In genomic region chr7:2529161-2530075, GRCh38 we compare ENCODE assay signal across 8 cellular contexts. TPM values are rescaled to one million over a fixed set of nuclear protein-coding genes. Genes with fewer than 3 reads are reported as not detected.
DNase-seq lines count a peak whose midpoint lies in the region; ATAC-seq and TF ChIP-seq lines count a peak whose summit lies in the region.

No MANE protein-coding gene starts in this region.

- in situ Hi-C loops in mammary epithelial cell (cut with MboI; ENCODE audit: low sequenced_read_pairs in 2 of 2) = no loop called here

- peak overlapping the region; percentile 49 for H3K4me2 ChIP-seq in mammary epithelial cell (ENCODE audit: insufficient read depth, low read depth, low read length)

- H3K4me1 Mint-ChIP-seq in T-helper 17 cell = peaks cover 35% of the 10 kb centered on the region
- peaks cover 10% of the 10 kb centered on the region for H3K4me1 Mint-ChIP-seq in endothelial cell (ENCODE audit: unreplicated experiment)

- H3K27me3 ChIP-seq in mammary epithelial cell (ENCODE audit: insufficient read depth, low read length) (no peaks in the 10 kb centered on the region), lung (ENCODE audit: control insufficient read depth, insufficient read depth) (no peaks in the 10 kb centered on the region)

- H3K9ac ChIP-seq in mammary epithelial cell (ENCODE audit: insufficient read depth, low read length) = no peak overlapping the region

- H3K4me3 Mint-ChIP-seq in T-helper 17 cell = peak overlapping the region; percentile 87
- no peak overlapping the region for H3K4me3 Mint-ChIP-seq in endothelial cell (ENCODE audit: unreplicated experiment)

- DNase-seq in GM12865 (ENCODE audit: low read depth) = peak; percentile 58
- peak in 2 of 3 donors; percentile 50 to 65 for DNase-seq in T-helper 17 cell
- DNase-seq in mammary epithelial cell = no peak
- DNase-seq in lung (ENCODE audit: low spot score) = peak; percentile 70
- no peak for DNase-seq in endothelial cell (ENCODE audit: low spot score)

- H3K36me3 Mint-ChIP-seq in T-helper 17 cell (ENCODE audit: low read depth) = peaks cover 4% of the 10 kb centered on the region
- peaks cover 5% of the 10 kb centered on the region for H3K36me3 Mint-ChIP-seq in endothelial cell (ENCODE audit: low read depth, unreplicated experiment)

- H3K4me3 ChIP-seq in GM12865 (ENCODE audit: low read depth, low read length) = no peak overlapping the region
- no peak overlapping the region for H3K4me3 ChIP-seq in mammary epithelial cell (replicated peaks in 1 of 3; ENCODE audit: insufficient read depth in 1 of 3, low read depth in 2 of 3, low read length in 3 of 3)
- peak overlapping the region; percentile 10 for H3K4me3 ChIP-seq in lung
- no peak overlapping the region for H3K4me3 ChIP-seq in urinary bladder (ENCODE audit: low read depth, low read length)

- no peaks in the 10 kb centered on the region for H4K20me1 ChIP-seq in mammary epithelial cell (ENCODE audit: insufficient read depth, low read length)

- H3K79me2 ChIP-seq in mammary epithelial cell (ENCODE audit: insufficient read depth, low read length) = peaks cover 10% of the 10 kb centered on the region

- dilution Hi-C loops in mammary epithelial cell (cut with HindIII; ENCODE audit: low sequenced_read_pairs) = no loop called here

- no TSS peak for BruUV-seq in mammary epithelial cell (replicated peaks; lab: Mats Ljungman, UMichigan)

- H3K36me3 ChIP-seq in mammary epithelial cell (ENCODE audit: insufficient read depth, low read length) = peaks cover 4% of the 10 kb centered on the region
- peaks cover 0 to 24% of the 10 kb centered on the region in 2 donors for H3K36me3 ChIP-seq in lung (ENCODE audit: control insufficient read depth in 2 of 2, insufficient read depth in 2 of 2, low read length in 2 of 2)
- H3K36me3 ChIP-seq in urinary bladder (ENCODE audit: insufficient read depth) = no peaks in the 10 kb centered on the region

- ATAC-seq in HG03135 (IDR thresholded peaks at IDR 0.05; ENCODE audit: unreplicated experiment) = peak; percentile 45
- peak; percentile 59 for ATAC-seq in T-helper 17 cell
- ATAC-seq in lung (ENCODE audit: insufficient read depth, low FRiP score) = peak; percentile 46
- ATAC-seq in GM18517 (IDR thresholded peaks at IDR 0.05; ENCODE audit: unreplicated experiment) = no peak

- intact Hi-C loops in mammary epithelial cell (cut with micrococcal nuclease) = no loop called here

- WGBS in mammary epithelial cell (ENCODE audit: low coverage, missing lambda C conversion rate) = 18% methylated on average over 16 of the region's 30 CpGs
- WGBS in lung, 2 donors = 23 to 35% methylated on average over 29 to 30 of the region's 30 CpGs
- WGBS in urinary bladder = 55% methylated on average over 30 of the region's 30 CpGs

- H3K27ac ChIP-seq in mammary epithelial cell (ENCODE audit: insufficient read depth, low read depth, low read length) = no peak overlapping the region
- H3K27ac ChIP-seq in lung (ENCODE audit: low read depth in 1 of 2, low read length in 1 of 2) = peak overlapping the region; percentile 22 to 97
- H3K27ac ChIP-seq in urinary bladder (ENCODE audit: low read depth) = peak overlapping the region; percentile 65

- TF ChIP-seq CTCF in GM12865 (IDR thresholded peaks at IDR 0.05; ENCODE audit: insufficient read depth, low read depth, low read length, missing control alignments) (no peak), mammary epithelial cell (conservative IDR thresholded peaks at IDR 0.05 in 1 of 2, IDR thresholded peaks at IDR 0.05 in 1 of 2; ENCODE audit: extremely low read depth in 1 of 2, insufficient read depth in 1 of 2, low read depth in 1 of 2, low read length in 2 of 2) (no peak), lung (IDR thresholded peaks at IDR 0.05; ENCODE audit: control extremely low read depth, extremely low read depth) (no peak), endothelial cell (IDR thresholded peaks at IDR 0.05; ENCODE audit: unreplicated experiment) (no peak)

- H3K27me3 Mint-ChIP-seq in T-helper 17 cell = no peaks in the 10 kb centered on the region
- peaks cover 8% of the 10 kb centered on the region for H3K27me3 Mint-ChIP-seq in endothelial cell (ENCODE audit: unreplicated experiment)

- no peaks in the 10 kb centered on the region for H3K9me3 Mint-ChIP-seq in endothelial cell (ENCODE audit: unreplicated experiment)

- H3K4me1 ChIP-seq in mammary epithelial cell (ENCODE audit: insufficient read depth, low read length) = peaks cover 65% of the 10 kb centered on the region
- H3K4me1 ChIP-seq in lung (ENCODE audit: control insufficient read depth in 2 of 2, insufficient read depth in 2 of 2, low read length in 2 of 2) = peaks cover 0 to 44% of the 10 kb centered on the region in 2 donors
- H3K4me1 ChIP-seq in urinary bladder (ENCODE audit: insufficient read depth) = no peaks in the 10 kb centered on the region

- CTCF ChIA-PET in mammary epithelial cell (lab: Charles Lee; ENCODE audit: low non-redundant PET) = no interaction called here

- H3K27ac Mint-ChIP-seq in T-helper 17 cell (peak overlapping the region; percentile 89), endothelial cell (ENCODE audit: unreplicated experiment) (no peak overlapping the region)

- H2AFZ ChIP-seq in mammary epithelial cell (ENCODE audit: low read depth, low read length) = no peak overlapping the region

- H3K9me3 ChIP-seq in T-helper 17 cell (ENCODE audit: control insufficient read depth, low read length, poor library complexity, severe bottlenecking) (no peaks in the 10 kb centered on the region), mammary epithelial cell (replicated peaks; ENCODE audit: insufficient read depth, low read length) (no peaks in the 10 kb centered on the region), lung (ENCODE audit: control insufficient read depth in 2 of 2, insufficient read depth in 1 of 2, low read length in 1 of 2) (no peaks in the 10 kb centered on the region)

RNA-seq across cellular contexts. Expression of gene LFNG, which starts 9.8 kb away (rescaled TPM):
- 100 to 1,000 TPM; 110 to 116 TPM for total RNA-seq in T-helper 17 cell
- total RNA-seq in mammary epithelial cell = 100 to 1,000 TPM in 1 of 2 donors, 10 to 100 TPM in 1; 29.7 to 105 TPM
- 35.5 TPM for polyA plus RNA-seq in mammary epithelial cell
- 15.9 TPM for polyA minus RNA-seq in mammary epithelial cell
- 10 to 100 TPM; 11.5 to 47.6 TPM for total RNA-seq in lung
- polyA plus RNA-seq in lung = 10 to 100 TPM; 18.9 to 28.6 TPM
- 16.8 TPM for total RNA-seq in urinary bladder
- polyA plus RNA-seq in urinary bladder = 10.7 TPM
- 83.5 TPM for total RNA-seq in endothelial cell (ENCODE audit: unreplicated experiment)

RNA-seq across cellular contexts. Expression of gene BRAT1, which starts 25.9 kb away (rescaled TPM):
- total RNA-seq in T-helper 17 cell (10 to 100 TPM; 19.5 to 20.5 TPM), mammary epithelial cell (10 to 100 TPM; 20.5 to 25.3 TPM), lung (10 to 100 TPM; 28.7 to 29.4 TPM), urinary bladder (18.2 TPM), endothelial cell (ENCODE audit: unreplicated experiment) (34.0 TPM)
- polyA plus RNA-seq in mammary epithelial cell (15.3 TPM), lung (10 to 100 TPM; 23.2 to 30.4 TPM), urinary bladder (30.9 TPM)
- polyA minus RNA-seq in mammary epithelial cell = 20.8 TPM

RNA-seq across cellular contexts. Expression of gene IQCE, which starts 29.4 kb away (rescaled TPM):
- total RNA-seq in T-helper 17 cell (1 to 10 TPM; 6.7 to 9.0 TPM), mammary epithelial cell (10 to 100 TPM; 13.3 to 15.1 TPM), lung (10 to 100 TPM; 20.9 to 29.0 TPM), urinary bladder (9.3 TPM), endothelial cell (ENCODE audit: unreplicated experiment) (9.6 TPM)
- polyA plus RNA-seq in mammary epithelial cell (5.4 TPM), lung (10 to 100 TPM in 1 of 2 donors, 1 to 10 TPM in 1; 8.1 to 11.0 TPM), urinary bladder (8.9 TPM)
- 6.2 TPM for polyA minus RNA-seq in mammary epithelial cell

RNA-seq across cellular contexts. Expression of gene GRIFIN, which starts 53.2 kb away (rescaled TPM):
- total RNA-seq in T-helper 17 cell (not detected), mammary epithelial cell (not detected), lung (not detected), urinary bladder (not detected), endothelial cell (ENCODE audit: unreplicated experiment) (not detected)
- polyA plus RNA-seq in mammary epithelial cell (not detected), lung (not detected), urinary bladder (not detected)
- polyA minus RNA-seq in mammary epithelial cell = not detected

Comparison
In these comparisons a context has a peak if more than half of its experiments do, and no peak if none do; other contexts are left out.
1. DNase-seq: peak in GM12865 (single experiment), T-helper 17 cell (2 of 3) and lung (single experiment); none in mammary epithelial cell (single experiment) and endothelial cell (single experiment).